1 cellular context compared by ENCODE assay signal in the genomic region with DNA sequence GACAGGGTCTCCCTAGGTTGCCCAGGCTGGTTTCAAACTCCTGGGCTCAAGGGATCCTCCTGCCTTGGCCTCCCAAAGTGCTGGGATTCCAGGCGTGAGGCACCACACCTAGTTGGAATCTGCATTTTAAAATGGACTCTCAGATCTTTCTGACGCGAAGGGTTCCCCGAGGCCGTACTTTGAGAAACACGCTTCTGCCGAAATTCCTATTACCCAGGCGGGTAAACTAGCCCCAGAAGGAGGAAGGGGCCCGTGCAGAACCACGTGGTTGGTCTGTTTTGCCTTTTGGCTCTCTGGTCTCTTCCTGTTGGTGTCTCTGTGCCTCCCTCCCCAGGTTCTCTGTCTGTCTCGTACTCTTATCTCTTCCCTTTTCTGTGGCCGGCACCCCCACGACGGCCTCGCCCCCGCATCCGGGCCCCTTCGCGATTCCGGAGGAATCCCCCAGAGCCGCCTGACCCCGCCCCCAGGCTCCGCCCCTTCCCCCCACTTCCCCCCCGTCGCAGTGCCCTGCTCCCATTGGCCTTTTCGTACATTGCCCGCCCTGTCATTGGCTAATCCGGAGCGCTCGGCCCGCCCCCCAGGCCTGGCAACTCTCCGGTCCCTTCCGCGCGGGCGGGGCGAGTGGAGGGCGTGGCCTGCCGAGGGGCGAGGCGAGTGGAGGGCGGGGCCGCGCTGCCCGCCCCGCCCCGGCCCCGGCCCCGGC.
TF ChIP-seq lines count a peak whose summit lies in the region.

A gene (plus strand): TSS at position 689 of the 703 bp plus-strand sequence. CDS start 12,354 bp downstream, outside the sequence.

TF ChIP-seq in K562, 482 proteins besides CTCF, POLR2A, EP300 and RAD21 (continued from another document and continues in another):
- TF ChIP-seq, protein P1, sequence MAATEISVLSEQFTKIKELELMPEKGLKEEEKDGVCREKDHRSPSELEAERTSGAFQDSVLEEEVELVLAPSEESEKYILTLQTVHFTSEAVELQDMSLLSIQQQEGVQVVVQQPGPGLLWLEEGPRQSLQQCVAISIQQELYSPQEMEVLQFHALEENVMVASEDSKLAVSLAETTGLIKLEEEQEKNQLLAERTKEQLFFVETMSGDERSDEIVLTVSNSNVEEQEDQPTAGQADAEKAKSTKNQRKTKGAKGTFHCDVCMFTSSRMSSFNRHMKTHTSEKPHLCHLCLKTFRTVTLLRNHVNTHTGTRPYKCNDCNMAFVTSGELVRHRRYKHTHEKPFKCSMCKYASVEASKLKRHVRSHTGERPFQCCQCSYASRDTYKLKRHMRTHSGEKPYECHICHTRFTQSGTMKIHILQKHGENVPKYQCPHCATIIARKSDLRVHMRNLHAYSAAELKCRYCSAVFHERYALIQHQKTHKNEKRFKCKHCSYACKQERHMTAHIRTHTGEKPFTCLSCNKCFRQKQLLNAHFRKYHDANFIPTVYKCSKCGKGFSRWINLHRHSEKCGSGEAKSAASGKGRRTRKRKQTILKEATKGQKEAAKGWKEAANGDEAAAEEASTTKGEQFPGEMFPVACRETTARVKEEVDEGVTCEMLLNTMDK (IDR thresholded peaks at IDR 0.05; ENCODE audit: borderline replicate concordance, insufficient read depth, low read depth, low read length, poor library complexity, severe bottlenecking), result no peak
- TF ChIP-seq, protein P2, sequence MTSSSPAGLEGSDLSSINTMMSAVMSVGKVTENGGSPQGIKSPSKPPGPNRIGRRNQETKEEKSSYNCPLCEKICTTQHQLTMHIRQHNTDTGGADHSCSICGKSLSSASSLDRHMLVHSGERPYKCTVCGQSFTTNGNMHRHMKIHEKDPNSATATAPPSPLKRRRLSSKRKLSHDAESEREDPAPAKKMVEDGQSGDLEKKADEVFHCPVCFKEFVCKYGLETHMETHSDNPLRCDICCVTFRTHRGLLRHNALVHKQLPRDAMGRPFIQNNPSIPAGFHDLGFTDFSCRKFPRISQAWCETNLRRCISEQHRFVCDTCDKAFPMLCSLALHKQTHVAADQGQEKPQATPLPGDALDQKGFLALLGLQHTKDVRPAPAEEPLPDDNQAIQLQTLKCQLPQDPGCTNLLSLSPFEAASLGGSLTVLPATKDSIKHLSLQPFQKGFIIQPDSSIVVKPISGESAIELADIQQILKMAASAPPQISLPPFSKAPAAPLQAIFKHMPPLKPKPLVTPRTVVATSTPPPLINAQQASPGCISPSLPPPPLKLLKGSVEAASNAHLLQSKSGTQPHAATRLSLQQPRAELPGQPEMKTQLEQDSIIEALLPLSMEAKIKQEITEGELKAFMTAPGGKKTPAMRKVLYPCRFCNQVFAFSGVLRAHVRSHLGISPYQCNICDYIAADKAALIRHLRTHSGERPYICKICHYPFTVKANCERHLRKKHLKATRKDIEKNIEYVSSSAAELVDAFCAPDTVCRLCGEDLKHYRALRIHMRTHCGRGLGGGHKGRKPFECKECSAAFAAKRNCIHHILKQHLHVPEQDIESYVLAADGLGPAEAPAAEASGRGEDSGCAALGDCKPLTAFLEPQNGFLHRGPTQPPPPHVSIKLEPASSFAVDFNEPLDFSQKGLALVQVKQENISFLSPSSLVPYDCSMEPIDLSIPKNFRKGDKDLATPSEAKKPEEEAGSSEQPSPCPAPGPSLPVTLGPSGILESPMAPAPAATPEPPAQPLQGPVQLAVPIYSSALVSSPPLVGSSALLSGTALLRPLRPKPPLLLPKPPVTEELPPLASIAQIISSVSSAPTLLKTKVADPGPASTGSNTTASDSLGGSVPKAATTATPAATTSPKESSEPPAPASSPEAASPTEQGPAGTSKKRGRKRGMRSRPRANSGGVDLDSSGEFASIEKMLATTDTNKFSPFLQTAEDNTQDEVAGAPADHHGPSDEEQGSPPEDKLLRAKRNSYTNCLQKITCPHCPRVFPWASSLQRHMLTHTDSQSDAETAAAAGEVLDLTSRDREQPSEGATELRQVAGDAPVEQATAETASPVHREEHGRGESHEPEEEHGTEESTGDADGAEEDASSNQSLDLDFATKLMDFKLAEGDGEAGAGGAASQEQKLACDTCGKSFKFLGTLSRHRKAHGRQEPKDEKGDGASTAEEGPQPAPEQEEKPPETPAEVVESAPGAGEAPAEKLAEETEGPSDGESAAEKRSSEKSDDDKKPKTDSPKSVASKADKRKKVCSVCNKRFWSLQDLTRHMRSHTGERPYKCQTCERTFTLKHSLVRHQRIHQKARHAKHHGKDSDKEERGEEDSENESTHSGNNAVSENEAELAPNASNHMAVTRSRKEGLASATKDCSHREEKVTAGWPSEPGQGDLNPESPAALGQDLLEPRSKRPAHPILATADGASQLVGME (CRISPR knock-in tag; IDR thresholded peaks at IDR 0.05), result no peak
- TF ChIP-seq CXXC5 (CRISPR knock-in tag; IDR thresholded peaks at IDR 0.05) (peak; percentile 85), ZSCAN29 (IDR thresholded peaks at IDR 0.05) (no peak), ZNF140 (CRISPR knock-in tag; IDR thresholded peaks at IDR 0.05) (no peak), MTA1 (IDR thresholded peaks at IDR 0.05; ENCODE audit: borderline replicate concordance) (0 out of 2 replicates have a peak, but pooled peaks have one; percentile 22), U2AF1 (optimal IDR thresholded peaks at IDR 0.05; ENCODE audit: low read depth, low read length) (no peak), ZNF23 (CRISPR knock-in tag; IDR thresholded peaks at IDR 0.05) (no peak), SIN3B (IDR thresholded peaks at IDR 0.05; ENCODE audit: low read depth) (no peak), CBX1 (IDR thresholded peaks at IDR 0.05; ENCODE audit: low read depth) (0 out of 2 replicates have a peak, but pooled peaks have one; percentile 9), MTA3 (IDR thresholded peaks at IDR 0.05; ENCODE audit: borderline replicate concordance) (peak; percentile 61; the same call in 1 of the 2 replicates), STAG1 (CRISPR knock-in tag; IDR thresholded peaks at IDR 0.05; ENCODE audit: borderline replicate concordance) (no peak), NR4A1 (CRISPR knock-in tag; IDR thresholded peaks at IDR 0.05) (no peak), NR4A1 (tag; IDR thresholded peaks at IDR 0.05) (no peak), SMAD4 (CRISPR knock-in tag; conservative IDR thresholded peaks at IDR 0.05) (peak; percentile 84), POLR2G (IDR thresholded peaks at IDR 0.05; ENCODE audit: low read depth, low read length) (no peak), ILF3 (IDR thresholded peaks at IDR 0.05; ENCODE audit: borderline replicate concordance) (no peak), MXI1 (IDR thresholded peaks at IDR 0.05; ENCODE audit: low read depth, low read length) (peak; percentile 73; the same call in 1 of the 2 replicates), ZC3H11A (IDR thresholded peaks at IDR 0.05; ENCODE audit: low read depth, low read length) (no peak), EZH2 (IDR thresholded peaks at IDR 0.05; ENCODE audit: borderline replicate concordance, low read depth, low read length) (no peak), ZNF584 (CRISPR knock-in tag; IDR thresholded peaks at IDR 0.05; ENCODE audit: low read depth) (no peak), LCOR (CRISPR knock-in tag; IDR thresholded peaks at IDR 0.05) (peak; percentile 60), ZKSCAN8 (CRISPR knock-in tag; IDR thresholded peaks at IDR 0.05) (no peak)
- TF ChIP-seq, protein P3, sequence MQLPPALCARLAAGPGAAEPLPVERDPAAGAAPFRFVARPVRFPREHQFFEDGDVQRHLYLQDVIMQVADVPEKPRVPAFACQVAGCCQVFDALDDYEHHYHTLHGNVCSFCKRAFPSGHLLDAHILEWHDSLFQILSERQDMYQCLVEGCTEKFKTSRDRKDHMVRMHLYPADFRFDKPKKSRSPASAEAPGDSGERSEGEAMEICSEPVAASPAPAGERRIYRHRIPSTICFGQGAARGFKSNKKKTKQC (CRISPR knock-in tag; IDR thresholded peaks at IDR 0.05), result peak; percentile 43; the same call in 1 of the 2 replicates
- TF ChIP-seq, protein P4, sequence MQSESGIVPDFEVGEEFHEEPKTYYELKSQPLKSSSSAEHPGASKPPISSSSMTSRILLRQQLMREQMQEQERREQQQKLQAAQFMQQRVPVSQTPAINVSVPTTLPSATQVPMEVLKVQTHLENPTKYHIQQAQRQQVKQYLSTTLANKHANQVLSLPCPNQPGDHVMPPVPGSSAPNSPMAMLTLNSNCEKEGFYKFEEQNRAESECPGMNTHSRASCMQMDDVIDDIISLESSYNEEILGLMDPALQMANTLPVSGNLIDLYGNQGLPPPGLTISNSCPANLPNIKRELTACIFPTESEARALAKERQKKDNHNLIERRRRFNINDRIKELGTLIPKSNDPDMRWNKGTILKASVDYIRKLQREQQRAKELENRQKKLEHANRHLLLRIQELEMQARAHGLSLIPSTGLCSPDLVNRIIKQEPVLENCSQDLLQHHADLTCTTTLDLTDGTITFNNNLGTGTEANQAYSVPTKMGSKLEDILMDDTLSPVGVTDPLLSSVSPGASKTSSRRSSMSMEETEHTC (IDR thresholded peaks at IDR 0.05), result no peak
- TF ChIP-seq, protein P5, sequence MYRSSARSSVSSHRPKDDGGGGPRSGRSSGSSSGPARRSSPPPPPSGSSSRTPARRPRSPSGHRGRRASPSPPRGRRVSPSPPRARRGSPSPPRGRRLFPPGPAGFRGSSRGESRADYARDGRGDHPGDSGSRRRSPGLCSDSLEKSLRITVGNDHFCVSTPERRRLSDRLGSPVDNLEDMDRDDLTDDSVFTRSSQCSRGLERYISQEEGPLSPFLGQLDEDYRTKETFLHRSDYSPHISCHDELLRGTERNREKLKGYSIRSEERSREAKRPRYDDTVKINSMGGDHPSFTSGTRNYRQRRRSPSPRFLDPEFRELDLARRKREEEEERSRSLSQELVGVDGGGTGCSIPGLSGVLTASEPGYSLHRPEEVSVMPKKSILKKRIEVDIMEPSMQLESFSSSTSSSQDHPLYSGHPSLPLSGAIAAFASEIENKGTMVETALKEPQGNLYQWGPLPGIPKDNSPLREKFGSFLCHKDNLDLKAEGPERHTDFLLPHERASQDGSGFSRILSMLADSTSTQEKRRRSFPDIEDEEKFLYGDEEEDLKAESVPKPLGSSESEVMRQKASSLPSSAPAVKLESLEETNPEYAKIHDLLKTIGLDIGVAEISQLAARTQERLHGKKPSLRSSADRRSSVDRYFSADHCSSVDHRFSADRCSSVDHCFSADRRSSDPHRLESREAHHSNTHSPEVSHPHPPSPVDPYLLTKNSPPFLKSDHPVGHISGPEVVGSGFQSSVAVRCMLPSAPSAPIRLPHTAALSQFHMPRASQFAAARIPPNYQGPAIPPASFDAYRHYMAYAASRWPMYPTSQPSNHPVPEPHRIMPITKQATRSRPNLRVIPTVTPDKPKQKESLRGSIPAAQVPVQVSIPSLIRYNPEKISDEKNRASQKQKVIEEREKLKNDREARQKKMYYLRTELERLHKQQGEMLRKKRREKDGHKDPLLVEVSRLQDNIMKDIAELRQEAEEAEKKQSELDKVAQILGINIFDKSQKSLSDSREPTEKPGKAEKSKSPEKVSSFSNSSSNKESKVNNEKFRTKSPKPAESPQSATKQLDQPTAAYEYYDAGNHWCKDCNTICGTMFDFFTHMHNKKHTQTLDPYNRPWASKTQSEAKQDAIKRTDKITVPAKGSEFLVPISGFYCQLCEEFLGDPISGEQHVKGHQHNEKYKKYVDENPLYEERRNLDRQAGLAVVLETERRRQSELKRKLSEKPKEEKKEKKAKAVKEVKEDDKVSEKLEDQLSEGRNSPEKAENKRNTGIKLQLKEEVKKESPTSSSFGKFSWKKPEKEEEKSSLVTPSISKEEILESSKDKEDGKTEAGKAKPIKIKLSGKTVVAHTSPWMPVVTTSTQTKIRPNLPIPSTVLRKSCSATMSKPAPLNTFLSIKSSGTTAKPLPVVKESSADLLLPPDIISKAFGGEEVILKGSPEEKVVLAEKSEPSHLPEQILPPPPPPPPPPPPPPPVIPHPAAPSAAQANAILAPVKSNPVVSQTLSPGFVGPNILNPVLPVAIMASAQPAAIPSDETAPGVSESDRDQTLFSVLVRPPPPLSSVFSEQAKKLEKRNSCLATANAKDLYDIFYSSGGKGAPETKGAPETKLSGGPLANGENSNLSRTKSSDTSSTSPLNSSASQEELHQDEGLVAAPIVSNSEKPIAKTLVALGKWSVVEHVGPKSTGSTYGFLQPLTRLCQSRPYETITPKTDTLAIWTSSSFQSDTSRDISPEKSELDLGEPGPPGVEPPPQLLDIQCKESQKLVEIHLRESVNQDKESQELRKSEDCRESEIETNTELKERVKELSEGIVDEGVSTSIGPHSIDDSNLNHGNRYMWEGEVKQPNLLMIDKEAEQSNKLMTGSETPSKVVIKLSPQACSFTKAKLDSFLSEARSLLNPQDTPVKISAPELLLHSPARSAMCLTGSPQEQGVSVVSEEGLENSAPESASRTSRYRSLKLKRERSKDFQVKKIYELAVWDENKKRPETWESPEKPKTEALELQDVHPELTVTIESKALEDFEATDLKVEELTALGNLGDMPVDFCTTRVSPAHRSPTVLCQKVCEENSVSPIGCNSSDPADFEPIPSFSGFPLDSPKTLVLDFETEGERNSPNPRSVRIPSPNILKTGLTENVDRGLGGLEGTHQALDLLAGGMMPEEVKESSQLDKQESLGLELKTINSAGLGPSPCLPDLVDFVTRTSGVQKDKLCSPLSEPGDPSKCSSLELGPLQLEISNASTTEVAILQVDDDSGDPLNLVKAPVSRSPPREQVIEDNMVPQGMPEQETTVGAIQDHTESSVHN (IDR thresholded peaks at IDR 0.05; ENCODE audit: borderline replicate concordance in 1 of 2, low read depth in 1 of 2), result no peak; a peak in 1 of 4 replicates
- TF ChIP-seq, protein P6, sequence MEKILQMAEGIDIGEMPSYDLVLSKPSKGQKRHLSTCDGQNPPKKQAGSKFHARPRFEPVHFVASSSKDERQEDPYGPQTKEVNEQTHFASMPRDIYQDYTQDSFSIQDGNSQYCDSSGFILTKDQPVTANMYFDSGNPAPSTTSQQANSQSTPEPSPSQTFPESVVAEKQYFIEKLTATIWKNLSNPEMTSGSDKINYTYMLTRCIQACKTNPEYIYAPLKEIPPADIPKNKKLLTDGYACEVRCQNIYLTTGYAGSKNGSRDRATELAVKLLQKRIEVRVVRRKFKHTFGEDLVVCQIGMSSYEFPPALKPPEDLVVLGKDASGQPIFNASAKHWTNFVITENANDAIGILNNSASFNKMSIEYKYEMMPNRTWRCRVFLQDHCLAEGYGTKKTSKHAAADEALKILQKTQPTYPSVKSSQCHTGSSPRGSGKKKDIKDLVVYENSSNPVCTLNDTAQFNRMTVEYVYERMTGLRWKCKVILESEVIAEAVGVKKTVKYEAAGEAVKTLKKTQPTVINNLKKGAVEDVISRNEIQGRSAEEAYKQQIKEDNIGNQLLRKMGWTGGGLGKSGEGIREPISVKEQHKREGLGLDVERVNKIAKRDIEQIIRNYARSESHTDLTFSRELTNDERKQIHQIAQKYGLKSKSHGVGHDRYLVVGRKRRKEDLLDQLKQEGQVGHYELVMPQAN (IDR thresholded peaks at IDR 0.05; ENCODE audit: borderline replicate concordance), result peak; percentile 86
- TF ChIP-seq, protein P7, sequence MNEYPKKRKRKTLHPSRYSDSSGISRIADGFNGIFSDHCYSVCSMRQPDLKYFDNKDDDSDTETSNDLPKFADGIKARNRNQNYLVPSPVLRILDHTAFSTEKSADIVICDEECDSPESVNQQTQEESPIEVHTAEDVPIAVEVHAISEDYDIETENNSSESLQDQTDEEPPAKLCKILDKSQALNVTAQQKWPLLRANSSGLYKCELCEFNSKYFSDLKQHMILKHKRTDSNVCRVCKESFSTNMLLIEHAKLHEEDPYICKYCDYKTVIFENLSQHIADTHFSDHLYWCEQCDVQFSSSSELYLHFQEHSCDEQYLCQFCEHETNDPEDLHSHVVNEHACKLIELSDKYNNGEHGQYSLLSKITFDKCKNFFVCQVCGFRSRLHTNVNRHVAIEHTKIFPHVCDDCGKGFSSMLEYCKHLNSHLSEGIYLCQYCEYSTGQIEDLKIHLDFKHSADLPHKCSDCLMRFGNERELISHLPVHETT (CRISPR knock-in tag; conservative IDR thresholded peaks at IDR 0.05 in 1 of 2, IDR thresholded peaks at IDR 0.05 in 1 of 2), result peak in 1 of 2 experiments; percentile 77; a peak in 2 of 4 replicates
